Comparison of ENCODE assay signal across 18 cellular contexts in genomic region chr10:29816801-29817558, GRCh38.
DNase-seq lines count a peak whose midpoint lies in the region; ATAC-seq and TF ChIP-seq lines count a peak whose summit lies in the region.
"Had no signal": no experiment of that assay in that cellular context is flagged by ENCODE, and none has a peak within 500 bp of the region (broad histone marks: within the 10 kb centered on the region; RNA-seq: fewer than 3 reads in every experiment).

No MANE protein-coding gene starts in this region.

- H3K27me3 ChIP-seq in gastroesophageal sphincter (no peaks in the 10 kb centered on the region), neural progenitor cell (no peaks in the 10 kb centered on the region)

- no peak overlapping the region for H3K4me2 ChIP-seq in neural progenitor cell
- H3K4me2 ChIP-seq: PC-9 had no signal

- H3K9me3 Mint-ChIP-seq in neural progenitor cell (no peaks in the 10 kb centered on the region), WTC11 (peaks cover 5% of the 10 kb centered on the region; the same call in 1 of the 2 replicates)
- H3K9me3 Mint-ChIP-seq: HFFc6 had no signal

- ATAC-seq in gastroesophageal sphincter: no peak
- ATAC-seq in WTC11: no peak
- ATAC-seq in HG02763 (IDR thresholded peaks at IDR 0.05; ENCODE audit: unreplicated experiment): no peak

- TF ChIP-seq CTCF in gastroesophageal sphincter (IDR thresholded peaks at IDR 0.05) (no peak), neural progenitor cell (IDR thresholded peaks at IDR 0.05) (no peak), WTC11 (IDR thresholded peaks at IDR 0.05) (no peak)

- CTCF ChIA-PET in WTC11 (lab: Charles Lee): interaction anchor here (1.3 kb wide), 1 partner anchor 182 kb away, joined by 3 read pairs; no protein-coding TSS in a partner anchor

- peaks cover 0 to 82% (median 10%) of the 10 kb centered on the region in 3 donors for H3K4me1 ChIP-seq in gastroesophageal sphincter
- no peaks in the 10 kb centered on the region for H3K4me1 ChIP-seq in neural progenitor cell

- H3K4me3 Mint-ChIP-seq in neural progenitor cell (no peak overlapping the region), WTC11 (no peak overlapping the region)
- H3K4me3 Mint-ChIP-seq: CD14-positive monocyte, HFFc6 had no signal

- peaks cover 3% of the 10 kb centered on the region for H3K27me3 Mint-ChIP-seq in neural progenitor cell (ENCODE audit: insufficient read depth, low read depth)
- H3K27me3 Mint-ChIP-seq in WTC11 (ENCODE audit: low read depth): no peaks in the 10 kb centered on the region

- H3K36me3 ChIP-seq in gastroesophageal sphincter (no peaks in the 10 kb centered on the region), neural progenitor cell (no peaks in the 10 kb centered on the region)
- H3K36me3 ChIP-seq: SJCRH30 had no signal

- H3K79me2 ChIP-seq in neural progenitor cell (ENCODE audit: low read depth): no peaks in the 10 kb centered on the region

- DNase-seq in NCI-H69 (lab: John Stamatoyannopoulos, UW) (peak; percentile 46), neural progenitor cell (ENCODE audit: low spot score) (no peak), WTC11 (ENCODE audit: low spot score) (no peak), GDM1 (lab: John Stamatoyannopoulos, UW) (no peak), HK-2 (ENCODE audit: unreplicated experiment) (no peak)
- DNase-seq: ACHN, AML-193, DMS79, HFFc6, Karpas-422, NCI-H1417 treated with DMSO at 0.1 percent for 48 hours, NCI-H2029, NCI-H446 treated with DMSO at 0.1 percent for 48 hours, PC-9, SJCRH30 had no signal

- H3F3A ChIP-seq in neural progenitor cell (ENCODE audit: low read depth): no peaks in the 10 kb centered on the region

- H3K36me3 Mint-ChIP-seq in neural progenitor cell (no peaks in the 10 kb centered on the region), WTC11 (no peaks in the 10 kb centered on the region)
- H3K36me3 Mint-ChIP-seq: CD14-positive monocyte had no signal

- H3K9me3 ChIP-seq in gastroesophageal sphincter (no peaks in the 10 kb centered on the region), neural progenitor cell (ENCODE audit: low read depth) (no peaks in the 10 kb centered on the region)
- H3K9me3 ChIP-seq: SJCRH30 had no signal

- 88 to 92% methylated on average over 12 to 14 of the region's 14 CpGs for WGBS in gastroesophageal sphincter (ENCODE audit: low coverage in 1 of 2), 2 donors

- no peaks in the 10 kb centered on the region for H4K20me1 ChIP-seq in neural progenitor cell (ENCODE audit: low read depth)

- no peak overlapping the region for H3K9ac ChIP-seq in neural progenitor cell

- TF ChIP-seq POLR2A in gastroesophageal sphincter (IDR thresholded peaks at IDR 0.05): no peak

- no peak for TF ChIP-seq EP300 in gastroesophageal sphincter (IDR thresholded peaks at IDR 0.05)

- POLR2A ChIA-PET in WTC11 (lab: Charles Lee): no interaction called here

- peak overlapping the region; percentile 10 for H2AFZ ChIP-seq in neural progenitor cell (replicated peaks)
- H2AFZ ChIP-seq: PC-9 had no signal

- peak overlapping the region; percentile 21 for H3K27ac Mint-ChIP-seq in neural progenitor cell
- no peak overlapping the region for H3K27ac Mint-ChIP-seq in WTC11
- H3K27ac Mint-ChIP-seq: CD14-positive monocyte, HFFc6 had no signal

- H3K27ac ChIP-seq in gastroesophageal sphincter (peak overlapping the region in 3 of 4 donors; percentile 0 to 95 (median 91)), neural progenitor cell (no peak overlapping the region)
- H3K27ac ChIP-seq: PC-9, SJCRH30 had no signal

- H3K4me1 Mint-ChIP-seq in neural progenitor cell (no peaks in the 10 kb centered on the region), WTC11 (no peaks in the 10 kb centered on the region)

- H3K4me3 ChIP-seq in gastroesophageal sphincter: no peak overlapping the region
- H3K4me3 ChIP-seq in neural progenitor cell: no peak overlapping the region
- H3K4me3 ChIP-seq: PC-9, SJCRH30 had no signal

TF ChIP-seq in WTC11, 78 proteins besides CTCF, POLR2A, EP300 and RAD21 (continues in another document):
- no peak for TF ChIP-seq ZNF416 (CRISPR knock-in tag; IDR thresholded peaks at IDR 0.05)
- TF ChIP-seq RORB (CRISPR knock-in tag; IDR thresholded peaks at IDR 0.05): no peak
- TF ChIP-seq ZNF219 (CRISPR knock-in tag; IDR thresholded peaks at IDR 0.05; ENCODE audit: borderline replicate concordance): no peak
- TF ChIP-seq ZSCAN18 (CRISPR knock-in tag; IDR thresholded peaks at IDR 0.05): no peak
- TF ChIP-seq GRHL2 (CRISPR knock-in tag; IDR thresholded peaks at IDR 0.05; ENCODE audit: insufficient replicate concordance, severe bottlenecking): no peak
- TF ChIP-seq MAX (CRISPR knock-in tag; IDR thresholded peaks at IDR 0.05): no peak
- TF ChIP-seq JAZF1 (CRISPR knock-in tag; IDR thresholded peaks at IDR 0.05): no peak
- no peak for TF ChIP-seq HMGA2 (CRISPR knock-in tag; IDR thresholded peaks at IDR 0.05)
- no peak for TF ChIP-seq ZNF281 (CRISPR knock-in tag; IDR thresholded peaks at IDR 0.05)
- no peak for TF ChIP-seq ATF2 (CRISPR knock-in tag; IDR thresholded peaks at IDR 0.05; ENCODE audit: borderline replicate concordance, low read depth)
- TF ChIP-seq IRF2 (CRISPR knock-in tag; IDR thresholded peaks at IDR 0.05; ENCODE audit: borderline replicate concordance, low read depth): no peak
- TF ChIP-seq TEAD1 (CRISPR knock-in tag; IDR thresholded peaks at IDR 0.05): no peak
- TF ChIP-seq FOXP4 (CRISPR knock-in tag; IDR thresholded peaks at IDR 0.05): no peak
- TF ChIP-seq NR3C1 (CRISPR knock-in tag; conservative IDR thresholded peaks at IDR 0.05; ENCODE audit: low read depth): no peak
